ENCODE assay signal across 8 cellular contexts in genomic region chr22:17158176-17158567, GRCh38. TPM values are rescaled to one million over a fixed set of nuclear protein-coding genes. Genes with fewer than 3 reads are reported as not detected.
A peak's percentile ranks its signal among the peaks of the same experiment; 100 is the strongest.
DNase-seq lines count a peak whose midpoint lies in the region; ATAC-seq and TF ChIP-seq lines count a peak whose summit lies in the region.

No MANE protein-coding gene starts in this region.

- TF ChIP-seq POLR2A in HCT116 (IDR thresholded peaks at IDR 0.05; ENCODE audit: borderline replicate concordance, extremely low read depth, insufficient read depth, insufficient read length), result no peak

- H3K4me1 ChIP-seq in HCT116 (ENCODE audit: control insufficient read depth in 1 of 2, insufficient read depth in 2 of 2, low read length in 2 of 2) (peaks cover 16 to 27% of the 10 kb centered on the region in 2 experiments), right cardiac atrium (ENCODE audit: control insufficient read depth, insufficient read depth, low read length) (peaks cover 2% of the 10 kb centered on the region), skeletal muscle tissue (ENCODE audit: control insufficient read depth in 3 of 3, insufficient read depth in 3 of 3, low read length in 3 of 3) (peaks cover 29 to 32% (median 29%) of the 10 kb centered on the region in 3 donors)

- CTCF ChIA-PET in HCT116 (lab: Charles Lee), result interaction anchor here (11.1 kb wide), 1 partner anchor 15 kb away, joined by 125 read pairs; no protein-coding TSS in a partner anchor
- CTCF ChIA-PET in activated CD4-positive, alpha-beta memory T cell treated with anti-CD3 and anti-CD28 coated beads for 36 hours (lab: Charles Lee), result interaction anchor here (1.0 to 7.9 kb wide), 6 partner anchors 14 to 343 kb away, joined by 3 to 121 read pairs (median 4); no protein-coding TSS in a partner anchor

- H3K36me3 ChIP-seq in HCT116 (ENCODE audit: control insufficient read depth in 1 of 2, insufficient read depth in 2 of 2, low read length in 2 of 2) (peaks cover 2 to 8% of the 10 kb centered on the region in 2 experiments; a peak in 1 of 4 replicates), skeletal muscle tissue (ENCODE audit: control insufficient read depth in 3 of 3, insufficient read depth in 3 of 3, low read length in 3 of 3) (no peaks in the 10 kb centered on the region)

- DNase-seq in HCT116 (ENCODE audit: low read depth, low spot score) (no peak), right cardiac atrium (no peak), NCI-H82 (lab: John Stamatoyannopoulos, UW) (no peak)
- no peak for DNase-seq in activated CD4-positive, alpha-beta memory T cell treated with anti-CD3 and anti-CD28 coated beads for 36 hours
- DNase-seq in activated CD4-positive, CD25-positive, alpha-beta regulatory T cell treated with anti-CD3 and anti-CD28 coated beads, Interleukin-2, amount 50 U/mL, for 72 hours, result no peak

- H3K4me2 ChIP-seq in HCT116 (ENCODE audit: low read length), result peak overlapping the region; percentile 82

- H3K27me3 Mint-ChIP-seq in activated CD4-positive, alpha-beta memory T cell treated with anti-CD3 and anti-CD28 coated beads for 36 hours, result no peaks in the 10 kb centered on the region

- H3K27ac ChIP-seq in HCT116 (ENCODE audit: low read depth, low read length), result peak overlapping the region; percentile 94
- peak overlapping the region; percentile 93 for H3K27ac ChIP-seq in right cardiac atrium (ENCODE audit: low read length)
- H3K27ac ChIP-seq in skeletal muscle tissue (ENCODE audit: low read depth, low read length), result peak overlapping the region; percentile 85

- POLR2A ChIA-PET in HCT116 (lab: Charles Lee), result no interaction called here
- POLR2A ChIA-PET in activated CD4-positive, alpha-beta memory T cell treated with anti-CD3 and anti-CD28 coated beads for 36 hours (lab: Charles Lee), result interaction anchor here (0.9 to 4.0 kb wide), 4 partner anchors 14 to 481 kb away, joined by 4 to 21 read pairs (median 4); partner anchors contain the start of gene ADA2

- H3K9ac ChIP-seq in HCT116 (ENCODE audit: low read length), result peak overlapping the region; percentile 93
- peak overlapping the region; percentile 67 to 93 (median 76) for H3K9ac ChIP-seq in skeletal muscle tissue (ENCODE audit: low read depth in 1 of 3, low read length in 3 of 3)

- no peak for ATAC-seq in HCT116
- no peak for ATAC-seq in right cardiac atrium
- no peak for ATAC-seq in HG03159 (IDR thresholded peaks at IDR 0.05; ENCODE audit: unreplicated experiment)
- ATAC-seq in HG03354 (IDR thresholded peaks at IDR 0.05; ENCODE audit: poor library complexity, severe bottlenecking, unreplicated experiment), result no peak

- 45% methylated on average over 17 of the region's 17 CpGs for WGBS in right cardiac atrium

- H3K9me2 ChIP-seq in HCT116 (ENCODE audit: insufficient read depth), result no peaks in the 10 kb centered on the region

- H3K9me3 Mint-ChIP-seq in activated CD4-positive, alpha-beta memory T cell treated with anti-CD3 and anti-CD28 coated beads for 36 hours, result no peaks in the 10 kb centered on the region

- no peak for TF ChIP-seq CTCF in HCT116 (IDR thresholded peaks at IDR 0.05 in 2 of 3, conservative IDR thresholded peaks at IDR 0.05 in 1 of 3; ENCODE audit: borderline replicate concordance in 1 of 3, insufficient read depth in 1 of 3, low read depth in 2 of 3, low read length in 2 of 3)

- H3K9me3 ChIP-seq in HCT116 (ENCODE audit: control insufficient read depth in 1 of 2, insufficient read depth in 1 of 2, low read depth in 1 of 2, low read length in 2 of 2) (no peaks in the 10 kb centered on the region), right cardiac atrium (ENCODE audit: control insufficient read depth, low read length) (no peaks in the 10 kb centered on the region), skeletal muscle tissue (ENCODE audit: control insufficient read depth in 3 of 3, low read length in 3 of 3) (no peaks in the 10 kb centered on the region)

- peak overlapping the region; percentile 69 for H3K27ac Mint-ChIP-seq in activated CD4-positive, alpha-beta memory T cell treated with anti-CD3 and anti-CD28 coated beads for 36 hours

- H3K79me2 ChIP-seq in HCT116 (ENCODE audit: insufficient read depth, low read length), result peaks cover 58% of the 10 kb centered on the region

- H3K27me3 ChIP-seq in HCT116 (ENCODE audit: insufficient read depth, low read length) (no peaks in the 10 kb centered on the region), right cardiac atrium (ENCODE audit: control insufficient read depth, insufficient read depth) (no peaks in the 10 kb centered on the region), skeletal muscle tissue (ENCODE audit: control insufficient read depth in 3 of 3, insufficient read depth in 3 of 3, low read length in 3 of 3) (no peaks in the 10 kb centered on the region)

- peak overlapping the region; percentile 77 for H3K4me3 Mint-ChIP-seq in activated CD4-positive, alpha-beta memory T cell treated with anti-CD3 and anti-CD28 coated beads for 36 hours

- RAD21 ChIA-PET in HCT116 (lab: Charles Lee; ENCODE audit: low non-redundant PET in 1 of 2, low total read pairs in 2 of 2, uncharacterized antibody in 2 of 2, unreplicated experiment in 2 of 2), result interaction anchor here in 1 of 2 experiments (0.8 kb wide), 1 partner anchor 56 kb away, joined by 3 read pairs; no protein-coding TSS in a partner anchor

- H3K4me3 ChIP-seq in HCT116 (replicated peaks in 1 of 2; ENCODE audit: low read depth in 1 of 2, low read length in 2 of 2) (peak overlapping the region; percentile 71 to 78), right cardiac atrium (ENCODE audit: low read length) (peak overlapping the region; percentile 56), skeletal muscle tissue (ENCODE audit: low read length in 3 of 3) (peak overlapping the region; percentile 74 to 88 (median 88))

- TF ChIP-seq RAD21 in HCT116 (IDR thresholded peaks at IDR 0.05; ENCODE audit: low read depth), result no peak

- H2AFZ ChIP-seq in HCT116 (ENCODE audit: low read depth, low read length, poor library complexity, severe bottlenecking), result no peak overlapping the region

- no TSS peak for BruUV-seq in HCT116 (replicated peaks; lab: Mats Ljungman, UMichigan)

- intact Hi-C loops in HCT116 (cut with micrococcal nuclease) (loop anchor here (5.0 kb wide), 1 partner anchor 344 kb away; no protein-coding TSS in a partner anchor), right cardiac atrium (cut with DNase I) (no loop called here)
- intact Hi-C loops in activated CD4-positive, alpha-beta memory T cell treated with anti-CD3 and anti-CD28 coated beads for 36 hours (cut with micrococcal nuclease), result loop anchor here (1.0 kb wide), 1 partner anchor 83 kb away; no protein-coding TSS in a partner anchor

- peaks cover 30% of the 10 kb centered on the region for H3K4me1 Mint-ChIP-seq in activated CD4-positive, alpha-beta memory T cell treated with anti-CD3 and anti-CD28 coated beads for 36 hours (ENCODE audit: low read depth)

- no peaks in the 10 kb centered on the region for H4K20me1 ChIP-seq in HCT116 (ENCODE audit: insufficient read depth)

- H3K36me3 Mint-ChIP-seq in activated CD4-positive, alpha-beta memory T cell treated with anti-CD3 and anti-CD28 coated beads for 36 hours, result no peaks in the 10 kb centered on the region

TF ChIP-seq in HCT116, 20 proteins besides CTCF, POLR2A, EP300 and RAD21 (continues in another document):
- TF ChIP-seq ZFX (IDR thresholded peaks at IDR 0.05), result no peak
- no peak for TF ChIP-seq JUND (IDR thresholded peaks at IDR 0.05)
- no peak for TF ChIP-seq EZH2 (IDR thresholded peaks at IDR 0.05)
- no peak for TF ChIP-seq CBX3 (IDR thresholded peaks at IDR 0.05; ENCODE audit: low read depth)
- TF ChIP-seq YY1 (IDR thresholded peaks at IDR 0.05; ENCODE audit: extremely low read depth, insufficient replicate concordance, low read depth, low read length), result no peak
- no peak for TF ChIP-seq TCF7L2 (IDR thresholded peaks at IDR 0.05; ENCODE audit: borderline replicate concordance, extremely low read depth, insufficient read depth, insufficient read length)
- no peak for TF ChIP-seq ELF1 (IDR thresholded peaks at IDR 0.05; ENCODE audit: borderline replicate concordance, low read depth)
- TF ChIP-seq CEBPB (IDR thresholded peaks at IDR 0.05; ENCODE audit: low read depth), result no peak
- TF ChIP-seq REST (IDR thresholded peaks at IDR 0.05; ENCODE audit: low read depth), result no peak
- TF ChIP-seq EGR1 (IDR thresholded peaks at IDR 0.05; ENCODE audit: low read depth), result no peak

RNA-seq across cellular contexts. Expression of gene HDHD5, which starts 0.9 kb away (rescaled TPM):
- 70.1 TPM for total RNA-seq in HCT116 (2021; ENCODE audit: unreplicated experiment)
- polyA plus RNA-seq in HCT116 (2012), result 72.0 and 75.3 TPM in 2 replicates
- 10 to 100 TPM; 42.2 to 42.9 TPM for total RNA-seq in activated CD4-positive, alpha-beta memory T cell treated with anti-CD3 and anti-CD28 coated beads for 36 hours
- total RNA-seq in right cardiac atrium, result 10 to 100 TPM; 28.2 to 41.2 (median 35.9) TPM
- polyA plus RNA-seq in right cardiac atrium, result 37.9 TPM
- 42.8 TPM for total RNA-seq in skeletal muscle tissue

RNA-seq across cellular contexts. Expression of gene TMEM121B, which starts 37.0 kb away (rescaled TPM):
- total RNA-seq in HCT116 (2021; ENCODE audit: unreplicated experiment) (0.57 TPM), right cardiac atrium (1 to 10 TPM in 3 of 4 donors, under 1 TPM in 1; 0.56 to 1.9 (median 1.1) TPM), skeletal muscle tissue (2.6 TPM)
- 0.16 and 0.31 TPM in 2 replicates for polyA plus RNA-seq in HCT116 (2012)
- under 1 TPM in 1 of 2 experiments, not detected in 1; 0.10 TPM for total RNA-seq in activated CD4-positive, alpha-beta memory T cell treated with anti-CD3 and anti-CD28 coated beads for 36 hours
- polyA plus RNA-seq in right cardiac atrium, result 0.68 TPM

Comparison
In these comparisons a context has a peak if more than half of its experiments do, and no peak if none do; other contexts are left out.
1. intact Hi-C loops: an anchor here in HCT116 (5.0 kb wide) and activated CD4-positive, alpha-beta memory T cell treated with anti-CD3 and anti-CD28 coated beads for 36 hours (1.0 kb wide); none called in right cardiac atrium.